In genomic region chr1:209850342-209850979, GRCh38 we compare ENCODE assay signal across 9 cellular contexts. TPM values are rescaled to one million over a fixed set of nuclear protein-coding genes. Genes with fewer than 3 reads are reported as not detected.
DNase-seq lines count a peak whose midpoint lies in the region; ATAC-seq and TF ChIP-seq lines count a peak whose summit lies in the region.
"Had no signal": no experiment of that assay in that cellular context is flagged by ENCODE, and none has a peak within 500 bp of the region (broad histone marks: within the 10 kb centered on the region; RNA-seq: fewer than 3 reads in every experiment).

No MANE protein-coding gene starts in this region.

- DNase-seq in G401 (ENCODE audit: low spot score), result peak; percentile 70
- no peak for DNase-seq in HFF-Myc (ENCODE audit: extremely low read depth, low read depth)
- DNase-seq in NCI-H1694 treated with DMSO at 0.1 percent for 48 hours (lab: John Stamatoyannopoulos, UW), result peak; percentile 95
- peak; percentile 21 to 24 for DNase-seq in activated CD4-positive, alpha-beta T cell treated with anti-CD3 and anti-CD28 coated beads, Interleukin-2, amount 50 U/mL, for 4 hours
- DNase-seq in fibroblast of pulmonary artery (ENCODE audit: low read depth), result peak; percentile 86
- DNase-seq in renal cortical epithelial cell (ENCODE audit: low read depth), result peak; percentile 32
- DNase-seq in NCI-H345 (lab: John Stamatoyannopoulos, UW), result no peak

- in situ Hi-C loops in G401 (cut with HindIII; ENCODE audit: low sequenced_read_pairs), result no loop called here

- H3K4me3 ChIP-seq in HFF-Myc (replicated peaks; ENCODE audit: low read depth, low read length) (no peak overlapping the region), fibroblast of pulmonary artery (replicated peaks; ENCODE audit: low read depth, low read length) (no peak overlapping the region)
- H3K4me3 ChIP-seq: thoracic aorta had no signal

- ATAC-seq in HG02588 (IDR thresholded peaks at IDR 0.05; ENCODE audit: unreplicated experiment), result no peak

- TF ChIP-seq CTCF in HFF-Myc (IDR thresholded peaks at IDR 0.05; ENCODE audit: low read depth, low read length, missing control alignments) (peak; percentile 90), fibroblast of pulmonary artery (IDR thresholded peaks at IDR 0.05; ENCODE audit: low read length, missing control alignments) (peak; percentile 86)

RNA-seq across cellular contexts. Expression of gene UTP25, which starts 22.7 kb away (rescaled TPM):
- 9.7 and 13.5 TPM in 2 replicates for total RNA-seq in G401 (2014; rRNA removed; shearing (Covaris generic))
- 6.8 and 13.6 TPM in 2 replicates for total RNA-seq in renal cortical epithelial cell

RNA-seq across cellular contexts. Expression of gene IRF6, which starts 44.5 kb away (rescaled TPM):
- not detected in 2 replicates for total RNA-seq in G401 (2014; rRNA removed; shearing (Covaris generic))
- 30.3 and 114 TPM in 2 replicates for total RNA-seq in renal cortical epithelial cell

Comparison
In these comparisons a context has a peak if more than half of its experiments do, and no peak if none do; other contexts are left out.
1. DNase-seq: peak in G401 (single experiment), NCI-H1694 treated with DMSO at 0.1 percent for 48 hours (single experiment), activated CD4-positive, alpha-beta T cell treated with anti-CD3 and anti-CD28 coated beads, Interleukin-2, amount 50 U/mL, for 4 hours (2 of 2), fibroblast of pulmonary artery (single experiment) and renal cortical epithelial cell (single experiment); none in HFF-Myc (single experiment) and NCI-H345 (single experiment).
2. RNA of gene IRF6, which starts 44.5 kb away (total RNA-seq): 30.3 to 114 TPM in renal cortical epithelial cell; not detected in G401; every median in the first group is over 10 times any median in the second.